8 cellular contexts compared by ENCODE assay signal in genomic region chr19:2887391-2887914, GRCh38. TPM values are rescaled to one million over a fixed set of nuclear protein-coding genes. Genes with fewer than 3 reads are reported as not detected.
DNase-seq lines count a peak whose midpoint lies in the region; ATAC-seq, FAIRE-seq and TF ChIP-seq lines count a peak whose summit lies in the region.

No MANE protein-coding gene starts in this region.

- H3K27me3 ChIP-seq in effector memory CD4-positive, alpha-beta T cell (replicated peaks; ENCODE audit: control insufficient read depth, insufficient read depth, low read length, poor library complexity, severe bottlenecking): no peaks in the 10 kb centered on the region

- no peak overlapping the region for H3K27ac ChIP-seq in effector memory CD4-positive, alpha-beta T cell (ENCODE audit: insufficient read depth, low read length, poor library complexity, severe bottlenecking)

- H3K4me3 ChIP-seq in effector memory CD4-positive, alpha-beta T cell (ENCODE audit: insufficient read depth, low read depth, low read length, poor library complexity, severe bottlenecking): no peak overlapping the region

- no peaks in the 10 kb centered on the region for H3K36me3 Mint-ChIP-seq in brain

- peaks cover 8% of the 10 kb centered on the region for H3K4me1 ChIP-seq in effector memory CD4-positive, alpha-beta T cell (ENCODE audit: control insufficient read depth, insufficient read depth, low read length, poor library complexity, severe bottlenecking)

- peaks cover 0 to 4% (median 3%) of the 10 kb centered on the region in 5 experiments for H3K9me3 Mint-ChIP-seq in brain

- peak; percentile 61 to 69 for TF ChIP-seq CTCF in brain (conservative IDR thresholded peaks at IDR 0.05)

- H3K27ac Mint-ChIP-seq in brain: peak overlapping the region in 4 of 5 experiments; percentile 42 to 78 (median 52)

- H3K27me3 Mint-ChIP-seq in brain: peaks cover 4% of the 10 kb centered on the region

- FAIRE-seq in islet of Langerhans (lab: Jason Lieb, UNC): peak; percentile 90

- ATAC-seq in GM18867 (IDR thresholded peaks at IDR 0.05; ENCODE audit: unreplicated experiment): no peak

- H3K4me3 Mint-ChIP-seq in brain: peak overlapping the region in 2 of 5 experiments; percentile 12 to 30

- H3K36me3 ChIP-seq in effector memory CD4-positive, alpha-beta T cell (ENCODE audit: control insufficient read depth, insufficient read depth, low read length): no peaks in the 10 kb centered on the region

- DNase-seq in DMS53 treated with DMSO at 0.1 percent for 48 hours (lab: John Stamatoyannopoulos, UW; ENCODE audit: unreplicated experiment) (peak; percentile 51), HT-29 (ENCODE audit: low spot score) (peak; percentile 87), NCI-H748 treated with DMSO at 0.1 percent for 48 hours (lab: John Stamatoyannopoulos, UW) (peak; percentile 35), superior temporal gyrus (ENCODE audit: extremely low spot score) (peak; percentile 88)
- no peak for DNase-seq in effector memory CD4-positive, alpha-beta T cell

- H3K9me3 ChIP-seq in effector memory CD4-positive, alpha-beta T cell (ENCODE audit: control insufficient read depth, low read length): no peaks in the 10 kb centered on the region

- H3K4me1 Mint-ChIP-seq in brain: peaks cover 12% of the 10 kb centered on the region

RNA-seq across cellular contexts. Expression of gene ZNF57, which starts 13.3 kb away (rescaled TPM):
- total RNA-seq in HT-29 (2014; rRNA removed; shearing (Covaris generic)): 5.6 and 5.7 TPM in 2 replicates
- 1.9 TPM for polyA plus RNA-seq in brain (ENCODE audit: insufficient read depth, low read depth, low replicate concordance)

RNA-seq across cellular contexts. Expression of gene ZNF556, which starts 20.3 kb away (rescaled TPM):
- 0.03 and 0.23 TPM in 2 replicates for total RNA-seq in HT-29 (2014; rRNA removed; shearing (Covaris generic))
- polyA plus RNA-seq in brain (ENCODE audit: insufficient read depth, low read depth, low replicate concordance): not detected

RNA-seq across cellular contexts. Expression of gene ZNF555, which starts 46.2 kb away (rescaled TPM):
- total RNA-seq in HT-29 (2014; rRNA removed; shearing (Covaris generic)): 0.65 and 1.3 TPM in 2 replicates
- 2.3 TPM for polyA plus RNA-seq in brain (ENCODE audit: insufficient read depth, low read depth, low replicate concordance)

RNA-seq across cellular contexts. Expression of gene ZNF77, which starts 57.3 kb away (rescaled TPM):
- 0.86 and 1.7 TPM in 2 replicates for total RNA-seq in HT-29 (2014; rRNA removed; shearing (Covaris generic))
- 3.1 TPM for polyA plus RNA-seq in brain (ENCODE audit: insufficient read depth, low read depth, low replicate concordance)

Comparison
In these comparisons a context has a peak if more than half of its experiments do, and no peak if none do; other contexts are left out.
1. DNase-seq: peak in DMS53 treated with DMSO at 0.1 percent for 48 hours (single experiment), HT-29 (single experiment), NCI-H748 treated with DMSO at 0.1 percent for 48 hours (single experiment) and superior temporal gyrus (single experiment); none in effector memory CD4-positive, alpha-beta T cell (0 of 3).